ENCODE assay signal across 1 cellular context in the genomic region with DNA sequence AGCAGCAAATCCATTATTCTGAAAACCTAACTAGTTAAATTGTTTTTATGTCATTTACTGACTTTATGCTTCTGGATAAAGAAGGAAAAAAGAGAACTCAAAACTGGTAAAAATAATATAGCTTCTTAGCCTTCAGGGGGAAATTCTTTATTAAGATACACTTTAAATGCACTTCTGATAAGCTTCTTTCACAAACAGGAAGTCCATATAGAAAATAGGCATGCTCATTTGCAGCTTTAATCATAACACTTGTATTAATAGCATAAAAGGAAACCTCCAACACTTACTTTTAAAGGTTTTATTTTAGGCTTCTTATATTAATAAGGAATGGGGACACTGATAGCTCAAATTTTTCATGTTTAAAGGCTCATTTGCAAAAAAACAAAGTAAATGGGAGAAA.
TF ChIP-seq lines count a peak whose summit lies in the region.

No MANE protein-coding gene starts in this region.

TF ChIP-seq in HCT116, 20 proteins besides CTCF, POLR2A, EP300 and RAD21 (continued from another document):
- TF ChIP-seq, protein P1, sequence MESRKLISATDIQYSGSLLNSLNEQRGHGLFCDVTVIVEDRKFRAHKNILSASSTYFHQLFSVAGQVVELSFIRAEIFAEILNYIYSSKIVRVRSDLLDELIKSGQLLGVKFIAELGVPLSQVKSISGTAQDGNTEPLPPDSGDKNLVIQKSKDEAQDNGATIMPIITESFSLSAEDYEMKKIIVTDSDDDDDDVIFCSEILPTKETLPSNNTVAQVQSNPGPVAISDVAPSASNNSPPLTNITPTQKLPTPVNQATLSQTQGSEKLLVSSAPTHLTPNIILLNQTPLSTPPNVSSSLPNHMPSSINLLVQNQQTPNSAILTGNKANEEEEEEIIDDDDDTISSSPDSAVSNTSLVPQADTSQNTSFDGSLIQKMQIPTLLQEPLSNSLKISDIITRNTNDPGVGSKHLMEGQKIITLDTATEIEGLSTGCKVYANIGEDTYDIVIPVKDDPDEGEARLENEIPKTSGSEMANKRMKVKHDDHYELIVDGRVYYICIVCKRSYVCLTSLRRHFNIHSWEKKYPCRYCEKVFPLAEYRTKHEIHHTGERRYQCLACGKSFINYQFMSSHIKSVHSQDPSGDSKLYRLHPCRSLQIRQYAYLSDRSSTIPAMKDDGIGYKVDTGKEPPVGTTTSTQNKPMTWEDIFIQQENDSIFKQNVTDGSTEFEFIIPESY (IDR thresholded peaks at IDR 0.05; ENCODE audit: extremely low read depth, insufficient replicate concordance, low read length): no peak
- TF ChIP-seq POLR2AphosphoS5 (IDR thresholded peaks at IDR 0.05; ENCODE audit: low read depth, low read length) (no peak), ZFX (IDR thresholded peaks at IDR 0.05) (no peak), CBX3 (IDR thresholded peaks at IDR 0.05; ENCODE audit: low read depth) (no peak), EZH2 (IDR thresholded peaks at IDR 0.05) (no peak), SRF (IDR thresholded peaks at IDR 0.05; ENCODE audit: low read depth) (no peak)
- TF ChIP-seq, protein P2, sequence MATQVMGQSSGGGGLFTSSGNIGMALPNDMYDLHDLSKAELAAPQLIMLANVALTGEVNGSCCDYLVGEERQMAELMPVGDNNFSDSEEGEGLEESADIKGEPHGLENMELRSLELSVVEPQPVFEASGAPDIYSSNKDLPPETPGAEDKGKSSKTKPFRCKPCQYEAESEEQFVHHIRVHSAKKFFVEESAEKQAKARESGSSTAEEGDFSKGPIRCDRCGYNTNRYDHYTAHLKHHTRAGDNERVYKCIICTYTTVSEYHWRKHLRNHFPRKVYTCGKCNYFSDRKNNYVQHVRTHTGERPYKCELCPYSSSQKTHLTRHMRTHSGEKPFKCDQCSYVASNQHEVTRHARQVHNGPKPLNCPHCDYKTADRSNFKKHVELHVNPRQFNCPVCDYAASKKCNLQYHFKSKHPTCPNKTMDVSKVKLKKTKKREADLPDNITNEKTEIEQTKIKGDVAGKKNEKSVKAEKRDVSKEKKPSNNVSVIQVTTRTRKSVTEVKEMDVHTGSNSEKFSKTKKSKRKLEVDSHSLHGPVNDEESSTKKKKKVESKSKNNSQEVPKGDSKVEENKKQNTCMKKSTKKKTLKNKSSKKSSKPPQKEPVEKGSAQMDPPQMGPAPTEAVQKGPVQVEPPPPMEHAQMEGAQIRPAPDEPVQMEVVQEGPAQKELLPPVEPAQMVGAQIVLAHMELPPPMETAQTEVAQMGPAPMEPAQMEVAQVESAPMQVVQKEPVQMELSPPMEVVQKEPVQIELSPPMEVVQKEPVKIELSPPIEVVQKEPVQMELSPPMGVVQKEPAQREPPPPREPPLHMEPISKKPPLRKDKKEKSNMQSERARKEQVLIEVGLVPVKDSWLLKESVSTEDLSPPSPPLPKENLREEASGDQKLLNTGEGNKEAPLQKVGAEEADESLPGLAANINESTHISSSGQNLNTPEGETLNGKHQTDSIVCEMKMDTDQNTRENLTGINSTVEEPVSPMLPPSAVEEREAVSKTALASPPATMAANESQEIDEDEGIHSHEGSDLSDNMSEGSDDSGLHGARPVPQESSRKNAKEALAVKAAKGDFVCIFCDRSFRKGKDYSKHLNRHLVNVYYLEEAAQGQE (IDR thresholded peaks at IDR 0.05; ENCODE audit: low read depth): no peak
